In the genomic region with DNA sequence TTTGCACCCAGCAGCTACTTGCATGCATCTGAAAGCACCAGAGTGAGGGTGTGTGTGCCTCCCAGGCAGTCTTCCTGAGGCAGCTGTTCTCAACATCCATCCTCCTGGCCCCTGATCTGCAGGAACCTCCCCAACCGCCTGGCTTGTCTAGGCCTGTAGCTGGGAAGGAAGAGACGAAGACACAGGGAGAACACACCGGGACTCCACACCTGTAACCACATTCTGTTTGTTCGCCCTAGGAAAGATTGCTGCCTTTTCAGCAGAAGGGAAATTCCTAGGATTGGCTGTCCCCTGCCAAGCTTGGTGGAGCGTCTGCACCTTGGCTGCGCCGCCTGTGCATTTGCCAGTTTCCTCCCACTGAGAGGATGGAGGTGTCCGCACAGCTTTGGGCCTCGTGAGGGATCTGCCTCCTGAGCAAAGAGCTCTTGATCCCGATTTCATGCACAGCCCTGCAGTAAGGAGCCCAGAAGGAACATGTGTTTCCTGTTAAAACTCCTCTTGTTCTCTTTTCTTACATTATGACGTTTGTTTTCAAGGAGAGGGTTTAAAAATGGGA, we compare ENCODE assay signal across 1 cellular context.
TF ChIP-seq lines count a peak whose summit lies in the region.

No MANE protein-coding gene starts in this region.

TF ChIP-seq in WTC11, 78 proteins besides CTCF, POLR2A, EP300 and RAD21 (continued from another document):
- TF ChIP-seq ARID4B (CRISPR knock-in tag; IDR thresholded peaks at IDR 0.05; ENCODE audit: borderline replicate concordance), result no peak
- no peak for TF ChIP-seq FOXJ3 (CRISPR knock-in tag; IDR thresholded peaks at IDR 0.05; ENCODE audit: borderline replicate concordance)
- TF ChIP-seq E2F5 (CRISPR knock-in tag; IDR thresholded peaks at IDR 0.05), result no peak
- no peak for TF ChIP-seq CBFB (CRISPR knock-in tag; IDR thresholded peaks at IDR 0.05; ENCODE audit: low read depth)
- TF ChIP-seq NR2C2 (CRISPR knock-in tag; IDR thresholded peaks at IDR 0.05), result no peak
- TF ChIP-seq TP53 (CRISPR knock-in tag; IDR thresholded peaks at IDR 0.05), result no peak
- no peak for TF ChIP-seq PRRX2 (CRISPR knock-in tag; IDR thresholded peaks at IDR 0.05)
- no peak for TF ChIP-seq IRF1 (CRISPR knock-in tag; IDR thresholded peaks at IDR 0.05)
- TF ChIP-seq ZNF416 (CRISPR knock-in tag; IDR thresholded peaks at IDR 0.05), result no peak
- no peak for TF ChIP-seq NR3C1 (CRISPR knock-in tag; conservative IDR thresholded peaks at IDR 0.05; ENCODE audit: low read depth)
- no peak for TF ChIP-seq ELF4 (CRISPR knock-in tag; IDR thresholded peaks at IDR 0.05; ENCODE audit: low read depth)
- TF ChIP-seq, protein P1, sequence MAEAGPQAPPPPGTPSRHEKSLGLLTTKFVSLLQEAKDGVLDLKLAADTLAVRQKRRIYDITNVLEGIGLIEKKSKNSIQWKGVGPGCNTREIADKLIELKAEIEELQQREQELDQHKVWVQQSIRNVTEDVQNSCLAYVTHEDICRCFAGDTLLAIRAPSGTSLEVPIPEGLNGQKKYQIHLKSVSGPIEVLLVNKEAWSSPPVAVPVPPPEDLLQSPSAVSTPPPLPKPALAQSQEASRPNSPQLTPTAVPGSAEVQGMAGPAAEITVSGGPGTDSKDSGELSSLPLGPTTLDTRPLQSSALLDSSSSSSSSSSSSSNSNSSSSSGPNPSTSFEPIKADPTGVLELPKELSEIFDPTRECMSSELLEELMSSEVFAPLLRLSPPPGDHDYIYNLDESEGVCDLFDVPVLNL (CRISPR knock-in tag; IDR thresholded peaks at IDR 0.05; ENCODE audit: borderline replicate concordance, low read depth), result no peak
- TF ChIP-seq, protein P2, sequence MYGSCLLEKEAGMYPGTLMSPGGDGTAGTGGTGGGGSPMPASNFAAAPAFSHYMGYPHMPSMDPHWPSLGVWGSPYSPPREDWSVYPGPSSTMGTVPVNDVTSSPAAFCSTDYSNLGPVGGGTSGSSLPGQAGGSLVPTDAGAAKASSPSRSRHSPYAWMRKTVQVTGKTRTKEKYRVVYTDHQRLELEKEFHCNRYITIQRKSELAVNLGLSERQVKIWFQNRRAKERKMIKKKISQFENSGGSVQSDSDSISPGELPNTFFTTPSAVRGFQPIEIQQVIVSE (CRISPR knock-in tag; IDR thresholded peaks at IDR 0.05; ENCODE audit: borderline replicate concordance), result no peak
- TF ChIP-seq, protein P3, sequence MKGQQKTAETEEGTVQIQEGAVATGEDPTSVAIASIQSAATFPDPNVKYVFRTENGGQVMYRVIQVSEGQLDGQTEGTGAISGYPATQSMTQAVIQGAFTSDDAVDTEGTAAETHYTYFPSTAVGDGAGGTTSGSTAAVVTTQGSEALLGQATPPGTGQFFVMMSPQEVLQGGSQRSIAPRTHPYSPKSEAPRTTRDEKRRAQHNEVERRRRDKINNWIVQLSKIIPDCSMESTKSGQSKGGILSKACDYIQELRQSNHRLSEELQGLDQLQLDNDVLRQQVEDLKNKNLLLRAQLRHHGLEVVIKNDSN (CRISPR knock-in tag; IDR thresholded peaks at IDR 0.05), result no peak
